8 cellular contexts compared by ENCODE assay signal in the genomic region with DNA sequence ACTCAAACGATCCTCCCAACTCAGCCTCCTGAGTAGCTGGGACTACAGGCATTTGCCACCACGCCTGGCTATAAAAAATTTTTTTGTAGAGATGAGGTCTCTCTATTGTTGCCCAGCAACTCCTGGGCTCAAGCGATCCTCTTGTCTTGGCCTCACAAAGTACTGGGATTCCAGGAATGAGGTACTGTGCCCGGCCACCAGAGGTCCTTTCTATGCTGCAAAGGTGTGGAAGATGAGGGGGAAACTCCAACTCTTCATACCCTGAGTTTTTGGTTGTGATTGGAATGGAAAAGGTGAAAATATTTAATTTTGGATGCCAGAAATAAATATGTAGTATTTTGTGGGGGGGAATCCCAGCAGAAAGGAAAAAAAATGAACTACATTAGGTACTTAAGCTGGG.
DNase-seq lines count a peak whose midpoint lies in the region; ATAC-seq and TF ChIP-seq lines count a peak whose summit lies in the region.

No MANE protein-coding gene starts in this region.

- DNase-seq in D341Med (ENCODE audit: low spot score) (peak; percentile 51), HEK293T (ENCODE audit: extremely low spot score) (peak; percentile 39), kidney glomerular epithelial cell (lab: John Stamatoyannopoulos, UW) (peak; percentile 41), SKM-1 treated with dmso at 0.1 percent for 144 hours (lab: John Stamatoyannopoulos, UW; ENCODE audit: unreplicated experiment) (no peak)
- peak; percentile 4 for DNase-seq in activated CD4-positive, alpha-beta T cell treated with anti-CD3 and anti-CD28 coated beads, Interleukin-2, amount 50 U/mL, for 1 hour

- ATAC-seq in GM21529 (IDR thresholded peaks at IDR 0.05; ENCODE audit: unreplicated experiment): no peak
- no peak for ATAC-seq in HG02610 (IDR thresholded peaks at IDR 0.05; ENCODE audit: unreplicated experiment)
- no peak for ATAC-seq in GM18520 (IDR thresholded peaks at IDR 0.05; ENCODE audit: unreplicated experiment)

- POLR2A ChIA-PET in HEK293T (lab: Yijun Ruan, JAX): no interaction called here

- CTCF ChIA-PET in HEK293T (lab: Yijun Ruan, JAX): interaction anchor here (0.8 to 1.0 kb wide), 2 partner anchors 25 to 85 kb away, joined by 3 read pairs; no protein-coding TSS in a partner anchor

TF ChIP-seq in HEK293T, 16 proteins besides CTCF, POLR2A, EP300 and RAD21:
- no peak for TF ChIP-seq FOXK2 (IDR thresholded peaks at IDR 0.05)
- no peak for TF ChIP-seq CTBP1 (IDR thresholded peaks at IDR 0.05; ENCODE audit: borderline replicate concordance)
- no peak for TF ChIP-seq ZNF384 (IDR thresholded peaks at IDR 0.05)
- TF ChIP-seq NFRKB (IDR thresholded peaks at IDR 0.05): no peak
- no peak for TF ChIP-seq LEF1 (IDR thresholded peaks at IDR 0.05; ENCODE audit: borderline replicate concordance)
